In the genomic region with DNA sequence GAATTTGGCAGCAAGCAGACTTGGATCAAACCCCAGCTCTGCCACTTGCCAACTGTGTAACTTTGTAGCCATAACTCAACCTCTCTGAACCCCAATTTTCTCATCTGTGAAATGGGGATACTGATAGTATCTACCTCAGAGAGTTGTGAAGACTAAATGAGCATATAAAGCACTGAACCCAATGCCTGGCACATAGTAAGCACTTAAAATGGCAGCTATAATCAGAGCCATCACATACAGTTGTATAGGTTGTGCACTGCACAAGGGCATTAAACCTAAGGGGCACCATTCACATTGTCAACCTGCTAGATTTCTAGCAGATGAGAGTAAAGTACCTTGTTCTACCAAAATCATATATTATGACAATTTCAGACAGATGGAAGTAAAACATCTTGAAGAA, we compare ENCODE assay signal across 20 cellular contexts. TPM values are rescaled to one million over a fixed set of nuclear protein-coding genes. Genes with fewer than 3 reads are reported as not detected.
DNase-seq lines count a peak whose midpoint lies in the region; ATAC-seq and TF ChIP-seq lines count a peak whose summit lies in the region.
"Had no signal": no experiment of that assay in that cellular context is flagged by ENCODE, and none has a peak within 500 bp of the region (broad histone marks: within the 10 kb centered on the region; RNA-seq: fewer than 3 reads in every experiment).

No MANE protein-coding gene starts in this region.

- CTCF ChIA-PET in CD8-positive, alpha-beta T cell (lab: Charles Lee) = interaction anchor here (0.8 to 8.4 kb wide), 6 partner anchors 9 to 117 kb away, joined by 3 to 79 read pairs (median 18); partner anchors contain the start of genes CETP and CPNE2

- ATAC-seq in activated T-cell treated with anti-CD3 and anti-CD28 coated beads, Interleukin-2, amount 50 U/mL, for 4 hours = no peak
- no peak for ATAC-seq in CD8-positive, alpha-beta T cell
- ATAC-seq in activated naive CD8-positive, alpha-beta T cell treated with anti-CD3 and anti-CD28 coated beads, Interleukin-2, amount 50 U/mL, for 24 hours = no peak
- no peak for ATAC-seq in naive thymus-derived CD8-positive, alpha-beta T cell
- ATAC-seq in GM19397 (IDR thresholded peaks at IDR 0.05; ENCODE audit: unreplicated experiment) = no peak
- ATAC-seq: GM23338 had no signal

- peaks cover 64% of the 10 kb centered on the region for H3K36me3 Mint-ChIP-seq in activated T-cell treated with anti-CD3 and anti-CD28 coated beads, Interleukin-2, amount 50 U/mL, for 24 hours (ENCODE audit: low read depth)
- peaks cover 20% of the 10 kb centered on the region for H3K36me3 Mint-ChIP-seq in activated T-cell treated with anti-CD3 and anti-CD28 coated beads, Interleukin-2, amount 50 U/mL, for 4 hours (ENCODE audit: insufficient read depth)
- H3K36me3 Mint-ChIP-seq in CD8-positive, alpha-beta T cell = peaks cover 56% of the 10 kb centered on the region
- H3K36me3 Mint-ChIP-seq in activated naive CD8-positive, alpha-beta T cell treated with anti-CD3 and anti-CD28 coated beads, Interleukin-2, amount 50 U/mL, for 24 hours (ENCODE audit: low read depth) = peaks cover 12% of the 10 kb centered on the region
- H3K36me3 Mint-ChIP-seq in naive thymus-derived CD8-positive, alpha-beta T cell = peaks cover 0 to 52% (median 3%) of the 10 kb centered on the region in 3 donors

- no peaks in the 10 kb centered on the region for H3K27me3 Mint-ChIP-seq in activated T-cell treated with anti-CD3 and anti-CD28 coated beads, Interleukin-2, amount 50 U/mL, for 24 hours
- no peaks in the 10 kb centered on the region for H3K27me3 Mint-ChIP-seq in activated T-cell treated with anti-CD3 and anti-CD28 coated beads, Interleukin-2, amount 50 U/mL, for 4 hours (ENCODE audit: low read depth)
- no peaks in the 10 kb centered on the region for H3K27me3 Mint-ChIP-seq in CD8-positive, alpha-beta T cell (ENCODE audit: low read depth)
- H3K27me3 Mint-ChIP-seq in activated naive CD8-positive, alpha-beta T cell treated with anti-CD3 and anti-CD28 coated beads, Interleukin-2, amount 50 U/mL, for 24 hours = no peaks in the 10 kb centered on the region
- H3K27me3 Mint-ChIP-seq in naive thymus-derived CD8-positive, alpha-beta T cell = no peaks in the 10 kb centered on the region

- no peaks in the 10 kb centered on the region for H3K9me3 ChIP-seq in CD8-positive, alpha-beta T cell (ENCODE audit: low read length)
- H3K9me3 ChIP-seq: BE2C, HAP-1, MG63 had no signal

- H3K4me1 Mint-ChIP-seq in activated T-cell treated with anti-CD3 and anti-CD28 coated beads, Interleukin-2, amount 50 U/mL, for 24 hours (ENCODE audit: low read depth) = peaks cover 10% of the 10 kb centered on the region
- peaks cover 9% of the 10 kb centered on the region for H3K4me1 Mint-ChIP-seq in activated T-cell treated with anti-CD3 and anti-CD28 coated beads, Interleukin-2, amount 50 U/mL, for 4 hours (ENCODE audit: low read depth)
- peaks cover 14% of the 10 kb centered on the region for H3K4me1 Mint-ChIP-seq in CD8-positive, alpha-beta T cell (ENCODE audit: low read depth)
- peaks cover 9% of the 10 kb centered on the region for H3K4me1 Mint-ChIP-seq in activated naive CD8-positive, alpha-beta T cell treated with anti-CD3 and anti-CD28 coated beads, Interleukin-2, amount 50 U/mL, for 24 hours
- H3K4me1 Mint-ChIP-seq in naive thymus-derived CD8-positive, alpha-beta T cell = peaks cover 7 to 18% (median 15%) of the 10 kb centered on the region in 4 donors

- peaks cover 11% of the 10 kb centered on the region for H3K4me1 ChIP-seq in CD8-positive, alpha-beta T cell (ENCODE audit: insufficient read depth, low read length)
- H3K4me1 ChIP-seq: BE2C had no signal

- H3K27me3 ChIP-seq in CD8-positive, alpha-beta T cell (ENCODE audit: insufficient read depth, low read length) = no peaks in the 10 kb centered on the region
- H3K27me3 ChIP-seq: BE2C, MG63 had no signal

- no peak overlapping the region for H3K4me3 Mint-ChIP-seq in activated T-cell treated with anti-CD3 and anti-CD28 coated beads, Interleukin-2, amount 50 U/mL, for 24 hours
- no peak overlapping the region for H3K4me3 Mint-ChIP-seq in activated T-cell treated with anti-CD3 and anti-CD28 coated beads, Interleukin-2, amount 50 U/mL, for 4 hours
- H3K4me3 Mint-ChIP-seq in CD8-positive, alpha-beta T cell = no peak overlapping the region
- H3K4me3 Mint-ChIP-seq in activated naive CD8-positive, alpha-beta T cell treated with anti-CD3 and anti-CD28 coated beads, Interleukin-2, amount 50 U/mL, for 24 hours = no peak overlapping the region
- H3K4me3 Mint-ChIP-seq in naive thymus-derived CD8-positive, alpha-beta T cell = no peak overlapping the region
- H3K4me3 Mint-ChIP-seq: CD14-positive monocyte, GM23338 had no signal

- peaks cover 53% of the 10 kb centered on the region for H3K36me3 ChIP-seq in CD8-positive, alpha-beta T cell (ENCODE audit: insufficient read depth, low read length)
- H3K36me3 ChIP-seq: BE2C, HAP-1, MG63 had no signal

- H3K27ac Mint-ChIP-seq in activated T-cell treated with anti-CD3 and anti-CD28 coated beads, Interleukin-2, amount 50 U/mL, for 24 hours = peak overlapping the region; percentile 50
- H3K27ac Mint-ChIP-seq in CD8-positive, alpha-beta T cell = peak overlapping the region; percentile 64
- peak overlapping the region; percentile 27 for H3K27ac Mint-ChIP-seq in activated naive CD8-positive, alpha-beta T cell treated with anti-CD3 and anti-CD28 coated beads, Interleukin-2, amount 50 U/mL, for 24 hours
- H3K27ac Mint-ChIP-seq in naive thymus-derived CD8-positive, alpha-beta T cell = peak overlapping the region in 6 of 10 donors; percentile 24 to 99 (median 48)
- H3K27ac Mint-ChIP-seq: GM23338 had no signal

- TF ChIP-seq CTCF in CD8-positive, alpha-beta T cell (IDR thresholded peaks at IDR 0.05) = no peak
- TF ChIP-seq CTCF in GM13977 (IDR thresholded peaks at IDR 0.05; ENCODE audit: extremely low read depth, insufficient read depth, missing control alignments) = no peak

- in situ Hi-C loops in GM13977 (cut with MboI; ENCODE audit: low pct_unique_long_range_greater_than_20kb, low sequenced_read_pairs, unreplicated experiment) = loop anchor here (10.0 to 25.0 kb wide), 3 partner anchors 83 to 331 kb away; partner anchors contain the start of genes CCL17 and PLLP

- intact Hi-C loops in CD8-positive, alpha-beta T cell (cut with DNase I, micrococcal nuclease) = loop anchor here (5.0 to 10.0 kb wide), 4 partner anchors 39 to 333 kb away; partner anchors contain the start of genes PSME3IP1 (in 1 of the 2) and RSPRY1 (in 1 of the 2)

- POLR2A ChIA-PET in CD8-positive, alpha-beta T cell (lab: Charles Lee) = no interaction called here
- POLR2A ChIA-PET in naive thymus-derived CD8-positive, alpha-beta T cell (lab: Charles Lee) = interaction anchor here (0.9 kb wide), 1 partner anchor 61 kb away, joined by 3 read pairs; no protein-coding TSS in a partner anchor

- no peaks in the 10 kb centered on the region for H3K9me3 Mint-ChIP-seq in activated T-cell treated with anti-CD3 and anti-CD28 coated beads, Interleukin-2, amount 50 U/mL, for 24 hours
- no peaks in the 10 kb centered on the region for H3K9me3 Mint-ChIP-seq in activated T-cell treated with anti-CD3 and anti-CD28 coated beads, Interleukin-2, amount 50 U/mL, for 4 hours
- H3K9me3 Mint-ChIP-seq in CD8-positive, alpha-beta T cell = no peaks in the 10 kb centered on the region
- H3K9me3 Mint-ChIP-seq in activated naive CD8-positive, alpha-beta T cell treated with anti-CD3 and anti-CD28 coated beads, Interleukin-2, amount 50 U/mL, for 24 hours = no peaks in the 10 kb centered on the region
- no peaks in the 10 kb centered on the region for H3K9me3 Mint-ChIP-seq in naive thymus-derived CD8-positive, alpha-beta T cell
- H3K9me3 Mint-ChIP-seq: CD14-positive monocyte, GM23338 had no signal

- no peak overlapping the region for H3K4me3 ChIP-seq in CD8-positive, alpha-beta T cell (ENCODE audit: low read depth, low read length)
- H3K4me3 ChIP-seq: GM23338, HAP-1, MG63 had no signal

- no peak overlapping the region for H3K27ac ChIP-seq in CD8-positive, alpha-beta T cell (ENCODE audit: low read depth, low read length)

- no peak for DNase-seq in activated T-cell treated with anti-CD3 and anti-CD28 coated beads, Interleukin-2, amount 50 U/mL, for 24 hours
- DNase-seq in activated T-cell treated with anti-CD3 and anti-CD28 coated beads, Interleukin-2, amount 50 U/mL, for 4 hours = no peak
- DNase-seq in CD8-positive, alpha-beta T cell = no peak
- no peak for DNase-seq in activated naive CD8-positive, alpha-beta T cell treated with anti-CD3 and anti-CD28 coated beads, Interleukin-2, amount 50 U/mL, for 24 hours
- DNase-seq in naive thymus-derived CD8-positive, alpha-beta T cell = no peak
- DNase-seq in GM13977 (ENCODE audit: low spot score) (no peak), NCI-H1105 treated with DMSO at 0.1 percent for 48 hours (lab: John Stamatoyannopoulos, UW) (no peak)
- DNase-seq: 8988T, ACHN, BE2C, KG1, MG63, NCI-H2029 treated with DMSO at 0.1 percent for 48 hours, NCI-H526 treated with DMSO at 0.1 percent for 48 hours, Right ventricle myocardium superior, RPMI8226 had no signal

RNA-seq across cellular contexts. Expression of gene CPNE2, which starts 10.6 kb away (rescaled TPM):
- 1 to 10 TPM; 2.4 to 4.0 (median 2.9) TPM for total RNA-seq in activated T-cell treated with anti-CD3 and anti-CD28 coated beads, Interleukin-2, amount 50 U/mL, for 4 hours
- 1 to 10 TPM; 5.7 to 6.8 TPM for total RNA-seq in CD8-positive, alpha-beta T cell
- 10 to 100 TPM in 1 of 2 experiments, 1 to 10 TPM in 1; 9.6 to 10.3 TPM for total RNA-seq in naive thymus-derived CD8-positive, alpha-beta T cell
- polyA plus RNA-seq in naive thymus-derived CD8-positive, alpha-beta T cell = 10 to 100 TPM; 26.8 to 60.4 (median 30.4) TPM
